In the genomic region with DNA sequence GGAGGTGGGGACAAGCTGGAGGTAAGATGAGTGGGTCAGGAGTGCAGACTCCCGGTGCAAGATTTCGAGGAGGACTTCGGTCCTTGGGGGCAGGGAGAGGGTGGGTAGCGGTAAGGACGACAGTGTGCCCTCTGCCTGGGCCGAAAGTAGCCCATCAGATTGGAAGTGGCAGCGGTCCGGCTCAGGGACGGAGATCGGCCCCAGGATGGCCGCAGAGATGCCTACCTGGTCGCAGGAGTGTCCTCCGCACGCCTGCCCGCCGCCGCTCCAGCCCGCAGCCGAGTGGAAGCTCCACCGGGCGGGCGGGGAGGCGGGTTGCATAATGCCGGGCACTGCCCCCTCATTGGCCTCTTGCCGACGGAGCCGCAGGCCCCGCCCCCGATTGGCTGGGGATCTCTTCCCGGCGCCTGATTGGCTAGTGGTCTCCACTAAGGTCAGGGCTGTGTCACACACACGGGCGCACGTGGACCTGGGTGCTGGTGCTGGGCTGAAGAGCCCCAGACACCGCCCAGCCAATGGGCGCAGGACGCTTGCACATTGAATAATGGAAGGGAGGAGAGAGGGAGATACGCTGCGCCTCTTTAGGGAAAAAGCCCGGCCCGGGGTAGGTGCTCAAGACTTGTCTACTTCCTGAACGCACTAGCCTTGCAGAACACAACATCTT, we compare ENCODE assay signal across 1 cellular context.
TF ChIP-seq lines count a peak whose summit lies in the region.

A gene with protein sequence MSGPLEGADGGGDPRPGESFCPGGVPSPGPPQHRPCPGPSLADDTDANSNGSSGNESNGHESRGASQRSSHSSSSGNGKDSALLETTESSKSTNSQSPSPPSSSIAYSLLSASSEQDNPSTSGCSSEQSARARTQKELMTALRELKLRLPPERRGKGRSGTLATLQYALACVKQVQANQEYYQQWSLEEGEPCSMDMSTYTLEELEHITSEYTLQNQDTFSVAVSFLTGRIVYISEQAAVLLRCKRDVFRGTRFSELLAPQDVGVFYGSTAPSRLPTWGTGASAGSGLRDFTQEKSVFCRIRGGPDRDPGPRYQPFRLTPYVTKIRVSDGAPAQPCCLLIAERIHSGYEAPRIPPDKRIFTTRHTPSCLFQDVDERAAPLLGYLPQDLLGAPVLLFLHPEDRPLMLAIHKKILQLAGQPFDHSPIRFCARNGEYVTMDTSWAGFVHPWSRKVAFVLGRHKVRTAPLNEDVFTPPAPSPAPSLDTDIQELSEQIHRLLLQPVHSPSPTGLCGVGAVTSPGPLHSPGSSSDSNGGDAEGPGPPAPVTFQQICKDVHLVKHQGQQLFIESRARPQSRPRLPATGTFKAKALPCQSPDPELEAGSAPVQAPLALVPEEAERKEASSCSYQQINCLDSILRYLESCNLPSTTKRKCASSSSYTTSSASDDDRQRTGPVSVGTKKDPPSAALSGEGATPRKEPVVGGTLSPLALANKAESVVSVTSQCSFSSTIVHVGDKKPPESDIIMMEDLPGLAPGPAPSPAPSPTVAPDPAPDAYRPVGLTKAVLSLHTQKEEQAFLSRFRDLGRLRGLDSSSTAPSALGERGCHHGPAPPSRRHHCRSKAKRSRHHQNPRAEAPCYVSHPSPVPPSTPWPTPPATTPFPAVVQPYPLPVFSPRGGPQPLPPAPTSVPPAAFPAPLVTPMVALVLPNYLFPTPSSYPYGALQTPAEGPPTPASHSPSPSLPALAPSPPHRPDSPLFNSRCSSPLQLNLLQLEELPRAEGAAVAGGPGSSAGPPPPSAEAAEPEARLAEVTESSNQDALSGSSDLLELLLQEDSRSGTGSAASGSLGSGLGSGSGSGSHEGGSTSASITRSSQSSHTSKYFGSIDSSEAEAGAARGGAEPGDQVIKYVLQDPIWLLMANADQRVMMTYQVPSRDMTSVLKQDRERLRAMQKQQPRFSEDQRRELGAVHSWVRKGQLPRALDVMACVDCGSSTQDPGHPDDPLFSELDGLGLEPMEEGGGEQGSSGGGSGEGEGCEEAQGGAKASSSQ (N-terminal part only) (minus strand): TSS at position 293 of the 664 bp plus-strand sequence. CDS start 1,698 bp downstream, outside the sequence.

TF ChIP-seq in HEK293, 187 proteins besides CTCF, POLR2A, EP300 and RAD21 (continued from another document and continues in another):
- TF ChIP-seq, protein P1, sequence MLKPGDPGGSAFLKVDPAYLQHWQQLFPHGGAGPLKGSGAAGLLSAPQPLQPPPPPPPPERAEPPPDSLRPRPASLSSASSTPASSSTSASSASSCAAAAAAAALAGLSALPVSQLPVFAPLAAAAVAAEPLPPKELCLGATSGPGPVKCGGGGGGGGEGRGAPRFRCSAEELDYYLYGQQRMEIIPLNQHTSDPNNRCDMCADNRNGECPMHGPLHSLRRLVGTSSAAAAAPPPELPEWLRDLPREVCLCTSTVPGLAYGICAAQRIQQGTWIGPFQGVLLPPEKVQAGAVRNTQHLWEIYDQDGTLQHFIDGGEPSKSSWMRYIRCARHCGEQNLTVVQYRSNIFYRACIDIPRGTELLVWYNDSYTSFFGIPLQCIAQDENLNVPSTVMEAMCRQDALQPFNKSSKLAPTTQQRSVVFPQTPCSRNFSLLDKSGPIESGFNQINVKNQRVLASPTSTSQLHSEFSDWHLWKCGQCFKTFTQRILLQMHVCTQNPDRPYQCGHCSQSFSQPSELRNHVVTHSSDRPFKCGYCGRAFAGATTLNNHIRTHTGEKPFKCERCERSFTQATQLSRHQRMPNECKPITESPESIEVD (tag by site-specific recombination; IDR thresholded peaks at IDR 0.05) = no peak
- TF ChIP-seq ZNF610 (tag by site-specific recombination; IDR thresholded peaks at IDR 0.05; ENCODE audit: borderline replicate concordance) (peak; percentile 50; the same call in 1 of the 2 replicates), ZNF701 (tag by site-specific recombination; IDR thresholded peaks at IDR 0.05) (no peak), ZNF514 (tag by site-specific recombination; IDR thresholded peaks at IDR 0.05) (no peak), ZNF629 (tag by site-specific recombination; IDR thresholded peaks at IDR 0.05) (peak; percentile 66), GLI4 (tag by site-specific recombination; IDR thresholded peaks at IDR 0.05) (no peak), ZNF664 (tag by site-specific recombination; IDR thresholded peaks at IDR 0.05) (no peak), ZNF426 (tag by site-specific recombination; IDR thresholded peaks at IDR 0.05) (no peak), GFI1B (tag by site-specific recombination; IDR thresholded peaks at IDR 0.05) (no peak), ZNF366 (tag by site-specific recombination; conservative IDR thresholded peaks at IDR 0.05) (no peak), ZNF274 (IDR thresholded peaks at IDR 0.05; ENCODE audit: low read length) (no peak), ZNF274 (tag by site-specific recombination; IDR thresholded peaks at IDR 0.05; ENCODE audit: borderline replicate concordance) (no peak), ZNF585B (tag by site-specific recombination; IDR thresholded peaks at IDR 0.05) (no peak), ZNF157 (tag by site-specific recombination; IDR thresholded peaks at IDR 0.05) (no peak), GLIS2 (tag by site-specific recombination; IDR thresholded peaks at IDR 0.05) (peak; percentile 81), BCL11A (tag by site-specific recombination; IDR thresholded peaks at IDR 0.05; ENCODE audit: low read depth) (peak; percentile 72), ZNF621 (tag by site-specific recombination; IDR thresholded peaks at IDR 0.05) (no peak), ZNF169 (tag by site-specific recombination; IDR thresholded peaks at IDR 0.05) (no peak), ZNF600 (tag by site-specific recombination; IDR thresholded peaks at IDR 0.05) (peak; percentile 95), SP3 (tag by site-specific recombination; IDR thresholded peaks at IDR 0.05) (peak; percentile 80), ZBTB8A (tag by site-specific recombination; IDR thresholded peaks at IDR 0.05) (peak; percentile 99), ZBTB17 (tag by site-specific recombination; IDR thresholded peaks at IDR 0.05) (peak; percentile 68), ZNF768 (tag by site-specific recombination; IDR thresholded peaks at IDR 0.05) (no peak), ZNF501 (tag by site-specific recombination; IDR thresholded peaks at IDR 0.05) (peak; percentile 56; the same call in 1 of the 2 replicates), ZNF416 (tag by site-specific recombination; IDR thresholded peaks at IDR 0.05) (no peak), HOXA7 (CRISPR knock-in tag; IDR thresholded peaks at IDR 0.05; ENCODE audit: borderline replicate concordance) (no peak), BCL11B (tag by site-specific recombination; IDR thresholded peaks at IDR 0.05; ENCODE audit: low read depth) (peak; percentile 76; the same call in 1 of the 2 replicates), ZBTB7A (tag by site-specific recombination; IDR thresholded peaks at IDR 0.05; ENCODE audit: low read depth) (no peak), ZNF138 (tag by site-specific recombination; IDR thresholded peaks at IDR 0.05; ENCODE audit: borderline replicate concordance) (no peak), KLF16 (tag by site-specific recombination; IDR thresholded peaks at IDR 0.05) (peak; percentile 52; the same call in 1 of the 2 replicates)
- TF ChIP-seq, protein P2, sequence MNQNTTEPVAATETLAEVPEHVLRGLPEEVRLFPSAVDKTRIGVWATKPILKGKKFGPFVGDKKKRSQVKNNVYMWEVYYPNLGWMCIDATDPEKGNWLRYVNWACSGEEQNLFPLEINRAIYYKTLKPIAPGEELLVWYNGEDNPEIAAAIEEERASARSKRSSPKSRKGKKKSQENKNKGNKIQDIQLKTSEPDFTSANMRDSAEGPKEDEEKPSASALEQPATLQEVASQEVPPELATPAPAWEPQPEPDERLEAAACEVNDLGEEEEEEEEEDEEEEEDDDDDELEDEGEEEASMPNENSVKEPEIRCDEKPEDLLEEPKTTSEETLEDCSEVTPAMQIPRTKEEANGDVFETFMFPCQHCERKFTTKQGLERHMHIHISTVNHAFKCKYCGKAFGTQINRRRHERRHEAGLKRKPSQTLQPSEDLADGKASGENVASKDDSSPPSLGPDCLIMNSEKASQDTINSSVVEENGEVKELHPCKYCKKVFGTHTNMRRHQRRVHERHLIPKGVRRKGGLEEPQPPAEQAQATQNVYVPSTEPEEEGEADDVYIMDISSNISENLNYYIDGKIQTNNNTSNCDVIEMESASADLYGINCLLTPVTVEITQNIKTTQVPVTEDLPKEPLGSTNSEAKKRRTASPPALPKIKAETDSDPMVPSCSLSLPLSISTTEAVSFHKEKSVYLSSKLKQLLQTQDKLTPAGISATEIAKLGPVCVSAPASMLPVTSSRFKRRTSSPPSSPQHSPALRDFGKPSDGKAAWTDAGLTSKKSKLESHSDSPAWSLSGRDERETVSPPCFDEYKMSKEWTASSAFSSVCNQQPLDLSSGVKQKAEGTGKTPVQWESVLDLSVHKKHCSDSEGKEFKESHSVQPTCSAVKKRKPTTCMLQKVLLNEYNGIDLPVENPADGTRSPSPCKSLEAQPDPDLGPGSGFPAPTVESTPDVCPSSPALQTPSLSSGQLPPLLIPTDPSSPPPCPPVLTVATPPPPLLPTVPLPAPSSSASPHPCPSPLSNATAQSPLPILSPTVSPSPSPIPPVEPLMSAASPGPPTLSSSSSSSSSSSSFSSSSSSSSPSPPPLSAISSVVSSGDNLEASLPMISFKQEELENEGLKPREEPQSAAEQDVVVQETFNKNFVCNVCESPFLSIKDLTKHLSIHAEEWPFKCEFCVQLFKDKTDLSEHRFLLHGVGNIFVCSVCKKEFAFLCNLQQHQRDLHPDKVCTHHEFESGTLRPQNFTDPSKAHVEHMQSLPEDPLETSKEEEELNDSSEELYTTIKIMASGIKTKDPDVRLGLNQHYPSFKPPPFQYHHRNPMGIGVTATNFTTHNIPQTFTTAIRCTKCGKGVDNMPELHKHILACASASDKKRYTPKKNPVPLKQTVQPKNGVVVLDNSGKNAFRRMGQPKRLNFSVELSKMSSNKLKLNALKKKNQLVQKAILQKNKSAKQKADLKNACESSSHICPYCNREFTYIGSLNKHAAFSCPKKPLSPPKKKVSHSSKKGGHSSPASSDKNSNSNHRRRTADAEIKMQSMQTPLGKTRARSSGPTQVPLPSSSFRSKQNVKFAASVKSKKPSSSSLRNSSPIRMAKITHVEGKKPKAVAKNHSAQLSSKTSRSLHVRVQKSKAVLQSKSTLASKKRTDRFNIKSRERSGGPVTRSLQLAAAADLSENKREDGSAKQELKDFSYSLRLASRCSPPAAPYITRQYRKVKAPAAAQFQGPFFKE (tag by site-specific recombination; IDR thresholded peaks at IDR 0.05; ENCODE audit: borderline replicate concordance) = no peak
- TF ChIP-seq, protein P3, sequence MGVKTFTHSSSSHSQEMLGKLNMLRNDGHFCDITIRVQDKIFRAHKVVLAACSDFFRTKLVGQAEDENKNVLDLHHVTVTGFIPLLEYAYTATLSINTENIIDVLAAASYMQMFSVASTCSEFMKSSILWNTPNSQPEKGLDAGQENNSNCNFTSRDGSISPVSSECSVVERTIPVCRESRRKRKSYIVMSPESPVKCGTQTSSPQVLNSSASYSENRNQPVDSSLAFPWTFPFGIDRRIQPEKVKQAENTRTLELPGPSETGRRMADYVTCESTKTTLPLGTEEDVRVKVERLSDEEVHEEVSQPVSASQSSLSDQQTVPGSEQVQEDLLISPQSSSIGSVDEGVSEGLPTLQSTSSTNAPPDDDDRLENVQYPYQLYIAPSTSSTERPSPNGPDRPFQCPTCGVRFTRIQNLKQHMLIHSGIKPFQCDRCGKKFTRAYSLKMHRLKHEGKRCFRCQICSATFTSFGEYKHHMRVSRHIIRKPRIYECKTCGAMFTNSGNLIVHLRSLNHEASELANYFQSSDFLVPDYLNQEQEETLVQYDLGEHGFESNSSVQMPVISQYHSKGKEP (tag by site-specific recombination; IDR thresholded peaks at IDR 0.05) = no peak
- TF ChIP-seq, protein P4, sequence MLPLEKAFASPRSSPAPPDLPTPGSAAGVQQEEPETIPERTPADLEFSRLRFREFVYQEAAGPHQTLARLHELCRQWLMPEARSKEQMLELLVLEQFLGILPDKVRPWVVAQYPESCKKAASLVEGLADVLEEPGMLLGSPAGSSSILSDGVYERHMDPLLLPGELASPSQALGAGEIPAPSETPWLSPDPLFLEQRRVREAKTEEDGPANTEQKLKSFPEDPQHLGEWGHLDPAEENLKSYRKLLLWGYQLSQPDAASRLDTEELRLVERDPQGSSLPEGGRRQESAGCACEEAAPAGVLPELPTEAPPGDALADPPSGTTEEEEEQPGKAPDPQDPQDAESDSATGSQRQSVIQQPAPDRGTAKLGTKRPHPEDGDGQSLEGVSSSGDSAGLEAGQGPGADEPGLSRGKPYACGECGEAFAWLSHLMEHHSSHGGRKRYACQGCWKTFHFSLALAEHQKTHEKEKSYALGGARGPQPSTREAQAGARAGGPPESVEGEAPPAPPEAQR (tag by site-specific recombination; IDR thresholded peaks at IDR 0.05) = no peak
- TF ChIP-seq, protein P5, sequence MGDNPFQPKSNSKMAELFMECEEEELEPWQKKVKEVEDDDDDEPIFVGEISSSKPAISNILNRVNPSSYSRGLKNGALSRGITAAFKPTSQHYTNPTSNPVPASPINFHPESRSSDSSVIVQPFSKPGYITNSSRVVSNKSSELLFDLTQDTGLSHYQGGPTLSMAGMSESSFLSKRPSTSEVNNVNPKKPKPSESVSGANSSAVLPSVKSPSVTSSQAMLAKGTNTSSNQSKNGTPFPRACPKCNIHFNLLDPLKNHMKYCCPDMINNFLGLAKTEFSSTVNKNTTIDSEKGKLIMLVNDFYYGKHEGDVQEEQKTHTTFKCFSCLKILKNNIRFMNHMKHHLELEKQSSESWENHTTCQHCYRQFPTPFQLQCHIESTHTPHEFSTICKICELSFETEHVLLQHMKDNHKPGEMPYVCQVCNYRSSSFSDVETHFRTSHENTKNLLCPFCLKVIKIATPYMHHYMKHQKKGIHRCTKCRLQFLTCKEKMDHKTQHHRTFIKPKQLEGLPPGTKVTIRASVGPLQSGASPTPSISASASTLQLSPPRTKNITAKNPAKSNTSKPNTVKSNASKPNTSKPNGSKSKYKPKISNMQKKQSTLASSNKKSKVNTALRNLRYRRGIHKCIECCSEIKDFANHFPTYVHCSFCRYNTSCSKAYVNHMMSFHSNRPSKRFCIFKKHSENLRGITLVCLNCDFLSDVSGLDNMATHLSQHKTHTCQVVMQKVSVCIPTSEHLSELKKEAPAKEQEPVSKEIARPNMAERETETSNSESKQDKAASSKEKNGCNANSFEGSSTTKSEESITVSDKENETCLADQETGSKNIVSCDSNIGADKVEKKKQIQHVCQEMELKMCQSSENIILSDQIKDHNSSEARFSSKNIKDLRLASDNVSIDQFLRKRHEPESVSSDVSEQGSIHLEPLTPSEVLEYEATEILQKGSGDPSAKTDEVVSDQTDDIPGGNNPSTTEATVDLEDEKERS (tag by site-specific recombination; IDR thresholded peaks at IDR 0.05) = no peak
- TF ChIP-seq, protein P6, sequence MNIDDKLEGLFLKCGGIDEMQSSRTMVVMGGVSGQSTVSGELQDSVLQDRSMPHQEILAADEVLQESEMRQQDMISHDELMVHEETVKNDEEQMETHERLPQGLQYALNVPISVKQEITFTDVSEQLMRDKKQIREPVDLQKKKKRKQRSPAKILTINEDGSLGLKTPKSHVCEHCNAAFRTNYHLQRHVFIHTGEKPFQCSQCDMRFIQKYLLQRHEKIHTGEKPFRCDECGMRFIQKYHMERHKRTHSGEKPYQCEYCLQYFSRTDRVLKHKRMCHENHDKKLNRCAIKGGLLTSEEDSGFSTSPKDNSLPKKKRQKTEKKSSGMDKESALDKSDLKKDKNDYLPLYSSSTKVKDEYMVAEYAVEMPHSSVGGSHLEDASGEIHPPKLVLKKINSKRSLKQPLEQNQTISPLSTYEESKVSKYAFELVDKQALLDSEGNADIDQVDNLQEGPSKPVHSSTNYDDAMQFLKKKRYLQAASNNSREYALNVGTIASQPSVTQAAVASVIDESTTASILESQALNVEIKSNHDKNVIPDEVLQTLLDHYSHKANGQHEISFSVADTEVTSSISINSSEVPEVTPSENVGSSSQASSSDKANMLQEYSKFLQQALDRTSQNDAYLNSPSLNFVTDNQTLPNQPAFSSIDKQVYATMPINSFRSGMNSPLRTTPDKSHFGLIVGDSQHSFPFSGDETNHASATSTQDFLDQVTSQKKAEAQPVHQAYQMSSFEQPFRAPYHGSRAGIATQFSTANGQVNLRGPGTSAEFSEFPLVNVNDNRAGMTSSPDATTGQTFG (tag by site-specific recombination; IDR thresholded peaks at IDR 0.05; ENCODE audit: borderline replicate concordance) = no peak
